ENCODE assay signal across 1 cellular context in the genomic region with DNA sequence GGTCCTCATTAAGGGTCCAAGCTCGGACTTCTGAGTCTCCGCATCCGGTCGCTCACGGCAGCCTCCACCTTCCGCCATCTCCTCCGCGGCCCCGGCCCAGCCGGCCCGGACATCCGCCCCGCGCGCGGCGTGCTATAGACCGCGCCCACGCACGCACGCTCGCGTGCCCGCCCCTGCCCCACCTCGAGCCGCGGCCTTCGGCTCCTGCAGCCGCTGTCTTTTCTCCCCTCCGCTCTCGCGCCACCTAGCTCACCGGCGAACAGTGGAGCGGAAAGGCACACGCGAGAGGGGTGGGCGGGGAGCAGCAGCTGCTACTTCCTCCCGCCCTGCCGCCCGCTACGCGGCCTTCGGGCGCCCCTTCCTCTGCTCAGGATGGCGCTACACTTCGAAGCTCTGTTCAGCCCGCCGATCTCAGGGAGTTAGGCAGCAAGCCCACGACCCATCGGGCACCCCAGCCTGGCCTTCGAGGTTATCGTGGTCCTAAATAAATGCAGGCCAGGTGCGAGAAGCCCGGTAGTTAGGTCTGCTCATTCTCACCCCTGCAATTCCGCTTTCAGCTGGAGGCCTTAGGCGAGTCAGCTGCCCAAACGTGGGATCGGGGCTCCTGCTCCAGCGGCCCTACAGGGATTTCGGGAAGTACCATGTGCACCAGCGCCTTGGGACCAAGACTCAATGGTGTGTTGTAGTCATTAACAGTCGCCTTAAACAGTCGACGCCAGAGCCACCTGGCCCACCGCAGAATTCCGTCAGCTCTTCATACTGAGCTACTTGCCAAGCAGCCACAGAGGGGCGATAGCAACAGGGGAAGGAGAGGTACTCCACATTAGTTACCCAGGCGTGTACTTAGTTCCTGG.
TF ChIP-seq lines count a peak whose summit lies in the region.

A gene with protein sequence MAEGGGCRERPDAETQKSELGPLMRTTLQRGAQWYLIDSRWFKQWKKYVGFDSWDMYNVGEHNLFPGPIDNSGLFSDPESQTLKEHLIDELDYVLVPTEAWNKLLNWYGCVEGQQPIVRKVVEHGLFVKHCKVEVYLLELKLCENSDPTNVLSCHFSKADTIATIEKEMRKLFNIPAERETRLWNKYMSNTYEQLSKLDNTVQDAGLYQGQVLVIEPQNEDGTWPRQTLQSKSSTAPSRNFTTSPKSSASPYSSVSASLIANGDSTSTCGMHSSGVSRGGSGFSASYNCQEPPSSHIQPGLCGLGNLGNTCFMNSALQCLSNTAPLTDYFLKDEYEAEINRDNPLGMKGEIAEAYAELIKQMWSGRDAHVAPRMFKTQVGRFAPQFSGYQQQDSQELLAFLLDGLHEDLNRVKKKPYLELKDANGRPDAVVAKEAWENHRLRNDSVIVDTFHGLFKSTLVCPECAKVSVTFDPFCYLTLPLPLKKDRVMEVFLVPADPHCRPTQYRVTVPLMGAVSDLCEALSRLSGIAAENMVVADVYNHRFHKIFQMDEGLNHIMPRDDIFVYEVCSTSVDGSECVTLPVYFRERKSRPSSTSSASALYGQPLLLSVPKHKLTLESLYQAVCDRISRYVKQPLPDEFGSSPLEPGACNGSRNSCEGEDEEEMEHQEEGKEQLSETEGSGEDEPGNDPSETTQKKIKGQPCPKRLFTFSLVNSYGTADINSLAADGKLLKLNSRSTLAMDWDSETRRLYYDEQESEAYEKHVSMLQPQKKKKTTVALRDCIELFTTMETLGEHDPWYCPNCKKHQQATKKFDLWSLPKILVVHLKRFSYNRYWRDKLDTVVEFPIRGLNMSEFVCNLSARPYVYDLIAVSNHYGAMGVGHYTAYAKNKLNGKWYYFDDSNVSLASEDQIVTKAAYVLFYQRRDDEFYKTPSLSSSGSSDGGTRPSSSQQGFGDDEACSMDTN (minus strand): TSS at position 107 of the 854 bp plus-strand sequence. CDS start 29 bp downstream, at position 78.

TF ChIP-seq in K562, 482 proteins besides CTCF, POLR2A, EP300 and RAD21 (continued from another document and continues in another):
- TF ChIP-seq, protein P1, sequence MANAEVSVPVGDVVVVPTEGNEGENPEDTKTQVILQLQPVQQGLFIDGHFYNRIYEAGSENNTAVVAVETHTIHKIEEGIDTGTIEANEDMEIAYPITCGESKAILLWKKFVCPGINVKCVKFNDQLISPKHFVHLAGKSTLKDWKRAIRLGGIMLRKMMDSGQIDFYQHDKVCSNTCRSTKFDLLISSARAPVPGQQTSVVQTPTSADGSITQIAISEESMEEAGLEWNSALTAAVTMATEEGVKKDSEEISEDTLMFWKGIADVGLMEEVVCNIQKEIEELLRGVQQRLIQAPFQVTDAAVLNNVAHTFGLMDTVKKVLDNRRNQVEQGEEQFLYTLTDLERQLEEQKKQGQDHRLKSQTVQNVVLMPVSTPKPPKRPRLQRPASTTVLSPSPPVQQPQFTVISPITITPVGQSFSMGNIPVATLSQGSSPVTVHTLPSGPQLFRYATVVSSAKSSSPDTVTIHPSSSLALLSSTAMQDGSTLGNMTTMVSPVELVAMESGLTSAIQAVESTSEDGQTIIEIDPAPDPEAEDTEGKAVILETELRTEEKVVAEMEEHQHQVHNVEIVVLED (CRISPR knock-in tag; IDR thresholded peaks at IDR 0.05) = peak; percentile 96
- TF ChIP-seq MAZ (CRISPR knock-in tag; conservative IDR thresholded peaks at IDR 0.05 in 1 of 2, IDR thresholded peaks at IDR 0.05 in 1 of 2) (peak; percentile 85 to 92), SIN3A (IDR thresholded peaks at IDR 0.05; ENCODE audit: borderline replicate concordance in 2 of 2, control insufficient read depth in 1 of 2, low read depth in 2 of 2, low read length in 2 of 2) (peak in 1 of 2 experiments; percentile 77; a peak in 2 of 4 replicates), ZNF384 (IDR thresholded peaks at IDR 0.05; ENCODE audit: low read depth, low read length) (no peak), HMGN3 (IDR thresholded peaks at IDR 0.05; ENCODE audit: borderline replicate concordance, extremely low read depth, insufficient read length, low read depth, low read length) (peak; percentile 69), ZNF146 (CRISPR knock-in tag; IDR thresholded peaks at IDR 0.05; ENCODE audit: unreplicated experiment) (no peak), CC2D1A (IDR thresholded peaks at IDR 0.05) (peak; percentile 47; the same call in 1 of the 2 replicates), ERF (CRISPR knock-in tag; IDR thresholded peaks at IDR 0.05) (0 out of 2 replicates have a peak, but pooled peaks have one; percentile 56), ZNF282 (CRISPR knock-in tag; IDR thresholded peaks at IDR 0.05) (peak; percentile 72; the same call in 1 of the 2 replicates), SAP30 (IDR thresholded peaks at IDR 0.05; ENCODE audit: borderline replicate concordance, insufficient read depth, low read depth, low read length, poor library complexity, severe bottlenecking) (peak; percentile 47), ZNF778 (CRISPR knock-in tag; IDR thresholded peaks at IDR 0.05) (no peak), ZNF143 (CRISPR knock-in tag; IDR thresholded peaks at IDR 0.05) (0 out of 2 replicates have a peak, but pooled peaks have one; percentile 7), OTX1 (CRISPR knock-in tag; IDR thresholded peaks at IDR 0.05) (0 out of 2 replicates have a peak, but pooled peaks have one; percentile 49), CXXC5 (CRISPR knock-in tag; IDR thresholded peaks at IDR 0.05) (peak; percentile 92), CBX2 (IDR thresholded peaks at IDR 0.05; ENCODE audit: insufficient read depth, low read length, poor library complexity, severe bottlenecking) (no peak), GATAD2B (IDR thresholded peaks at IDR 0.05; ENCODE audit: borderline replicate concordance) (peak; percentile 97), CBFA2T2 (conservative IDR thresholded peaks at IDR 0.05) (no peak), ZFP36 (IDR thresholded peaks at IDR 0.05; ENCODE audit: low read depth, low read length, partially characterized antibody) (no peak), LCOR (CRISPR knock-in tag; IDR thresholded peaks at IDR 0.05) (peak; percentile 74; the same call in 1 of the 2 replicates), EP400 (IDR thresholded peaks at IDR 0.05) (peak; percentile 85), ZKSCAN1 (IDR thresholded peaks at IDR 0.05; ENCODE audit: low read depth, low read length) (peak; percentile 44; the same call in 1 of the 2 replicates), LEF1 (IDR thresholded peaks at IDR 0.05) (no peak), TAF1 (IDR thresholded peaks at IDR 0.05; ENCODE audit: control insufficient read depth, extremely low read depth, insufficient read depth, low read length, severe bottlenecking) (peak; percentile 55), BCL6 (CRISPR knock-in tag; IDR thresholded peaks at IDR 0.05) (no peak), CREM (IDR thresholded peaks at IDR 0.05; ENCODE audit: low read depth) (peak; percentile 74), POLR2B (IDR thresholded peaks at IDR 0.05; ENCODE audit: low read depth, partially characterized antibody) (peak; percentile 32), ATF7 (IDR thresholded peaks at IDR 0.05) (peak; percentile 51), SLC30A9 (CRISPR knock-in tag; IDR thresholded peaks at IDR 0.05) (no peak), ZNF165 (CRISPR knock-in tag; IDR thresholded peaks at IDR 0.05; ENCODE audit: borderline replicate concordance) (no peak), MEIS2 (IDR thresholded peaks at IDR 0.05; ENCODE audit: partially characterized antibody) (peak; percentile 7), GTF2E2 (tag; IDR thresholded peaks at IDR 0.05) (peak; percentile 84)
- TF ChIP-seq, protein P2, sequence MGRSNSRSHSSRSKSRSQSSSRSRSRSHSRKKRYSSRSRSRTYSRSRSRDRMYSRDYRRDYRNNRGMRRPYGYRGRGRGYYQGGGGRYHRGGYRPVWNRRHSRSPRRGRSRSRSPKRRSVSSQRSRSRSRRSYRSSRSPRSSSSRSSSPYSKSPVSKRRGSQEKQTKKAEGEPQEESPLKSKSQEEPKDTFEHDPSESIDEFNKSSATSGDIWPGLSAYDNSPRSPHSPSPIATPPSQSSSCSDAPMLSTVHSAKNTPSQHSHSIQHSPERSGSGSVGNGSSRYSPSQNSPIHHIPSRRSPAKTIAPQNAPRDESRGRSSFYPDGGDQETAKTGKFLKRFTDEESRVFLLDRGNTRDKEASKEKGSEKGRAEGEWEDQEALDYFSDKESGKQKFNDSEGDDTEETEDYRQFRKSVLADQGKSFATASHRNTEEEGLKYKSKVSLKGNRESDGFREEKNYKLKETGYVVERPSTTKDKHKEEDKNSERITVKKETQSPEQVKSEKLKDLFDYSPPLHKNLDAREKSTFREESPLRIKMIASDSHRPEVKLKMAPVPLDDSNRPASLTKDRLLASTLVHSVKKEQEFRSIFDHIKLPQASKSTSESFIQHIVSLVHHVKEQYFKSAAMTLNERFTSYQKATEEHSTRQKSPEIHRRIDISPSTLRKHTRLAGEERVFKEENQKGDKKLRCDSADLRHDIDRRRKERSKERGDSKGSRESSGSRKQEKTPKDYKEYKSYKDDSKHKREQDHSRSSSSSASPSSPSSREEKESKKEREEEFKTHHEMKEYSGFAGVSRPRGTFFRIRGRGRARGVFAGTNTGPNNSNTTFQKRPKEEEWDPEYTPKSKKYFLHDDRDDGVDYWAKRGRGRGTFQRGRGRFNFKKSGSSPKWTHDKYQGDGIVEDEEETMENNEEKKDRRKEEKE (IDR thresholded peaks at IDR 0.05; ENCODE audit: borderline replicate concordance in 1 of 2, control insufficient read depth in 1 of 2, low read depth in 2 of 2, low read length in 1 of 2) = peak in 1 of 2 experiments; percentile 68; a peak in 1 of 4 replicates
- TF ChIP-seq, protein P3, sequence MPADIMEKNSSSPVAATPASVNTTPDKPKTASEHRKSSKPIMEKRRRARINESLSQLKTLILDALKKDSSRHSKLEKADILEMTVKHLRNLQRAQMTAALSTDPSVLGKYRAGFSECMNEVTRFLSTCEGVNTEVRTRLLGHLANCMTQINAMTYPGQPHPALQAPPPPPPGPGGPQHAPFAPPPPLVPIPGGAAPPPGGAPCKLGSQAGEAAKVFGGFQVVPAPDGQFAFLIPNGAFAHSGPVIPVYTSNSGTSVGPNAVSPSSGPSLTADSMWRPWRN (IDR thresholded peaks at IDR 0.05; ENCODE audit: low read depth) = 0 out of 2 replicates have a peak, but pooled peaks have one; percentile 21
- TF ChIP-seq, protein P4, sequence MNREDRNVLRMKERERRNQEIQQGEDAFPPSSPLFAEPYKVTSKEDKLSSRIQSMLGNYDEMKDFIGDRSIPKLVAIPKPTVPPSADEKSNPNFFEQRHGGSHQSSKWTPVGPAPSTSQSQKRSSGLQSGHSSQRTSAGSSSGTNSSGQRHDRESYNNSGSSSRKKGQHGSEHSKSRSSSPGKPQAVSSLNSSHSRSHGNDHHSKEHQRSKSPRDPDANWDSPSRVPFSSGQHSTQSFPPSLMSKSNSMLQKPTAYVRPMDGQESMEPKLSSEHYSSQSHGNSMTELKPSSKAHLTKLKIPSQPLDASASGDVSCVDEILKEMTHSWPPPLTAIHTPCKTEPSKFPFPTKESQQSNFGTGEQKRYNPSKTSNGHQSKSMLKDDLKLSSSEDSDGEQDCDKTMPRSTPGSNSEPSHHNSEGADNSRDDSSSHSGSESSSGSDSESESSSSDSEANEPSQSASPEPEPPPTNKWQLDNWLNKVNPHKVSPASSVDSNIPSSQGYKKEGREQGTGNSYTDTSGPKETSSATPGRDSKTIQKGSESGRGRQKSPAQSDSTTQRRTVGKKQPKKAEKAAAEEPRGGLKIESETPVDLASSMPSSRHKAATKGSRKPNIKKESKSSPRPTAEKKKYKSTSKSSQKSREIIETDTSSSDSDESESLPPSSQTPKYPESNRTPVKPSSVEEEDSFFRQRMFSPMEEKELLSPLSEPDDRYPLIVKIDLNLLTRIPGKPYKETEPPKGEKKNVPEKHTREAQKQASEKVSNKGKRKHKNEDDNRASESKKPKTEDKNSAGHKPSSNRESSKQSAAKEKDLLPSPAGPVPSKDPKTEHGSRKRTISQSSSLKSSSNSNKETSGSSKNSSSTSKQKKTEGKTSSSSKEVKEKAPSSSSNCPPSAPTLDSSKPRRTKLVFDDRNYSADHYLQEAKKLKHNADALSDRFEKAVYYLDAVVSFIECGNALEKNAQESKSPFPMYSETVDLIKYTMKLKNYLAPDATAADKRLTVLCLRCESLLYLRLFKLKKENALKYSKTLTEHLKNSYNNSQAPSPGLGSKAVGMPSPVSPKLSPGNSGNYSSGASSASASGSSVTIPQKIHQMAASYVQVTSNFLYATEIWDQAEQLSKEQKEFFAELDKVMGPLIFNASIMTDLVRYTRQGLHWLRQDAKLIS (CRISPR knock-in tag; IDR thresholded peaks at IDR 0.05) = peak; percentile 81
- TF ChIP-seq, protein P5, sequence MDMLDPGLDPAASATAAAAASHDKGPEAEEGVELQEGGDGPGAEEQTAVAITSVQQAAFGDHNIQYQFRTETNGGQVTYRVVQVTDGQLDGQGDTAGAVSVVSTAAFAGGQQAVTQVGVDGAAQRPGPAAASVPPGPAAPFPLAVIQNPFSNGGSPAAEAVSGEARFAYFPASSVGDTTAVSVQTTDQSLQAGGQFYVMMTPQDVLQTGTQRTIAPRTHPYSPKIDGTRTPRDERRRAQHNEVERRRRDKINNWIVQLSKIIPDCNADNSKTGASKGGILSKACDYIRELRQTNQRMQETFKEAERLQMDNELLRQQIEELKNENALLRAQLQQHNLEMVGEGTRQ (CRISPR knock-in tag; IDR thresholded peaks at IDR 0.05) = no peak; the same call in 1 of the 2 replicates
- TF ChIP-seq, protein P6, sequence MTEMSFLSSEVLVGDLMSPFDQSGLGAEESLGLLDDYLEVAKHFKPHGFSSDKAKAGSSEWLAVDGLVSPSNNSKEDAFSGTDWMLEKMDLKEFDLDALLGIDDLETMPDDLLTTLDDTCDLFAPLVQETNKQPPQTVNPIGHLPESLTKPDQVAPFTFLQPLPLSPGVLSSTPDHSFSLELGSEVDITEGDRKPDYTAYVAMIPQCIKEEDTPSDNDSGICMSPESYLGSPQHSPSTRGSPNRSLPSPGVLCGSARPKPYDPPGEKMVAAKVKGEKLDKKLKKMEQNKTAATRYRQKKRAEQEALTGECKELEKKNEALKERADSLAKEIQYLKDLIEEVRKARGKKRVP (CRISPR knock-in tag; IDR thresholded peaks at IDR 0.05) = 0 out of 2 replicates have a peak, but pooled peaks have one; percentile 9
- TF ChIP-seq, protein P7, sequence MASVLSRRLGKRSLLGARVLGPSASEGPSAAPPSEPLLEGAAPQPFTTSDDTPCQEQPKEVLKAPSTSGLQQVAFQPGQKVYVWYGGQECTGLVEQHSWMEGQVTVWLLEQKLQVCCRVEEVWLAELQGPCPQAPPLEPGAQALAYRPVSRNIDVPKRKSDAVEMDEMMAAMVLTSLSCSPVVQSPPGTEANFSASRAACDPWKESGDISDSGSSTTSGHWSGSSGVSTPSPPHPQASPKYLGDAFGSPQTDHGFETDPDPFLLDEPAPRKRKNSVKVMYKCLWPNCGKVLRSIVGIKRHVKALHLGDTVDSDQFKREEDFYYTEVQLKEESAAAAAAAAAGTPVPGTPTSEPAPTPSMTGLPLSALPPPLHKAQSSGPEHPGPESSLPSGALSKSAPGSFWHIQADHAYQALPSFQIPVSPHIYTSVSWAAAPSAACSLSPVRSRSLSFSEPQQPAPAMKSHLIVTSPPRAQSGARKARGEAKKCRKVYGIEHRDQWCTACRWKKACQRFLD (CRISPR knock-in tag; IDR thresholded peaks at IDR 0.05) = peak; percentile 81; the same call in 1 of the 2 replicates
- TF ChIP-seq, protein P8, sequence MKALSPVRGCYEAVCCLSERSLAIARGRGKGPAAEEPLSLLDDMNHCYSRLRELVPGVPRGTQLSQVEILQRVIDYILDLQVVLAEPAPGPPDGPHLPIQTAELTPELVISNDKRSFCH (CRISPR knock-in tag; IDR thresholded peaks at IDR 0.05) = no peak
- TF ChIP-seq, protein P8 (tag; IDR thresholded peaks at IDR 0.05) = peak; percentile 63; the same call in 1 of the 2 replicates
